In genomic region chr5:556909-557441, GRCh38 we compare ENCODE assay signal across 19 cellular contexts. TPM values are rescaled to one million over a fixed set of nuclear protein-coding genes. Genes with fewer than 3 reads are reported as not detected.
DNase-seq lines count a peak whose midpoint lies in the region; ATAC-seq, FAIRE-seq and TF ChIP-seq lines count a peak whose summit lies in the region.
"Had no signal": no experiment of that assay in that cellular context is flagged by ENCODE, and none has a peak within 500 bp of the region (broad histone marks: within the 10 kb centered on the region; RNA-seq: fewer than 3 reads in every experiment).

No MANE protein-coding gene starts in this region.

- H3K27ac ChIP-seq in PC-9 (no peak overlapping the region), hepatocyte (peak overlapping the region; percentile 92), pancreas (no peak overlapping the region)
- H3K27ac ChIP-seq: neural progenitor cell had no signal

- no peak overlapping the region for H3K4me3 ChIP-seq in PC-9
- no peak overlapping the region for H3K4me3 ChIP-seq in hepatocyte
- no peak overlapping the region for H3K4me3 ChIP-seq in pancreas
- H3K4me3 ChIP-seq: neural progenitor cell had no signal

- H3K9me3 ChIP-seq in PC-9 (ENCODE audit: insufficient read depth, low read depth) (no peaks in the 10 kb centered on the region), hepatocyte (ENCODE audit: low read depth) (no peaks in the 10 kb centered on the region), pancreas (no peaks in the 10 kb centered on the region)

- H3K9me2 ChIP-seq in PC-9 (ENCODE audit: insufficient read depth) (no peaks in the 10 kb centered on the region), hepatocyte (replicated peaks; ENCODE audit: insufficient read depth) (no peaks in the 10 kb centered on the region)

- CTCF ChIA-PET in PC-9 (lab: Charles Lee): interaction anchor here (0.6 kb wide), 1 partner anchor 361 kb away, joined by 3 read pairs; no protein-coding TSS in a partner anchor

- TF ChIP-seq CTCF in PC-9 (conservative IDR thresholded peaks at IDR 0.05) (no peak), hepatocyte (IDR thresholded peaks at IDR 0.05; ENCODE audit: poor library complexity) (no peak), pancreas (IDR thresholded peaks at IDR 0.05) (no peak)

- H3K4me2 ChIP-seq in PC-9 (peak overlapping the region; percentile 45), hepatocyte (peak overlapping the region; percentile 50)
- H3K4me2 ChIP-seq: neural progenitor cell had no signal

- 65% methylated on average over 19 of the region's 19 CpGs for WGBS in hepatocyte (ENCODE audit: low lambda C conversion rate, missing lambda C conversion rate)
- WGBS in pancreas, 2 donors: 28 to 34% methylated on average over 19 of the region's 19 CpGs

- intact Hi-C loops in PC-9 (cut with micrococcal nuclease; ENCODE audit: unreplicated experiment): no loop called here
- intact Hi-C loops in pancreas (cut with DNase I): no loop called here

- H4K20me1 ChIP-seq in PC-9 (ENCODE audit: insufficient read depth): no peaks in the 10 kb centered on the region
- H4K20me1 ChIP-seq in hepatocyte (ENCODE audit: insufficient read depth, poor library complexity, severe bottlenecking): no peaks in the 10 kb centered on the region

- H3F3A ChIP-seq in PC-9 (ENCODE audit: insufficient read depth, low read depth): peaks cover 14% of the 10 kb centered on the region; the same call in 1 of the 2 replicates

- H3K4me1 ChIP-seq in PC-9 (replicated peaks; ENCODE audit: insufficient read depth) (0 out of 2 replicates have a peak, but pooled peaks cover 6% of the 10 kb centered on the region), hepatocyte (ENCODE audit: insufficient read depth) (peaks cover 7% of the 10 kb centered on the region), pancreas (peaks cover 0 to 4% (median 0%) of the 10 kb centered on the region in 3 donors)
- H3K4me1 ChIP-seq: neural progenitor cell had no signal

- H2AFZ ChIP-seq in PC-9: no peak overlapping the region
- no peak overlapping the region for H2AFZ ChIP-seq in hepatocyte
- H2AFZ ChIP-seq: neural progenitor cell had no signal

- no peak for FAIRE-seq in pancreas (lab: Jason Lieb, UNC)
- FAIRE-seq: colon, GM12891, H1 had no signal

- BruUV-seq in PC-9 (replicated peaks; lab: Mats Ljungman, UMichigan): no TSS peak

- H3K36me3 ChIP-seq in PC-9 (ENCODE audit: low read depth) (no peaks in the 10 kb centered on the region), hepatocyte (replicated peaks; ENCODE audit: insufficient read depth, low read depth) (no peaks in the 10 kb centered on the region), pancreas (no peaks in the 10 kb centered on the region)
- H3K36me3 ChIP-seq: neural progenitor cell had no signal

- POLR2A ChIA-PET in PC-9 (lab: Charles Lee; ENCODE audit: unreplicated experiment): no interaction called here

- DNase-seq in CD1c-positive myeloid dendritic cell (ENCODE audit: extremely low spot score): peak; percentile 57
- DNase-seq in PC-9: no peak
- DNase-seq in hepatocyte (ENCODE audit: low spot score): peak; percentile 69
- peak; percentile 8 to 66 (median 42) for DNase-seq in pancreas
- DNase-seq in DMS153 treated with DMSO at 0.1 percent for 48 hours (lab: John Stamatoyannopoulos, UW; ENCODE audit: unreplicated experiment): no peak
- no peak for DNase-seq in COR-L47 (lab: John Stamatoyannopoulos, UW)
- DNase-seq: activated CD4-positive, CD25-positive, alpha-beta regulatory T cell; activated naive CD8-positive, alpha-beta T cell treated with anti-CD3 and anti-CD28 coated beads for 36 hours; DMS79; midbrain; NCI-H1930; NCI-H446 treated with DMSO at 0.1 percent for 48 hours had no signal

- no peaks in the 10 kb centered on the region for H3K79me2 ChIP-seq in PC-9 (ENCODE audit: low read depth)
- no peaks in the 10 kb centered on the region for H3K79me2 ChIP-seq in hepatocyte

- ATAC-seq in pancreas (peak; percentile 75 to 85 (median 82)), GM18867 (IDR thresholded peaks at IDR 0.05; ENCODE audit: unreplicated experiment) (no peak), GM19395 (IDR thresholded peaks at IDR 0.05; ENCODE audit: unreplicated experiment) (no peak)
- ATAC-seq: SK-N-SH treated with all-trans-retinoic acid at 6 μM for 48 hours had no signal

- H3K27me3 ChIP-seq in PC-9 (ENCODE audit: insufficient read depth, low read depth): peaks cover 16% of the 10 kb centered on the region
- no peaks in the 10 kb centered on the region for H3K27me3 ChIP-seq in hepatocyte
- no peaks in the 10 kb centered on the region for H3K27me3 ChIP-seq in pancreas

RNA-seq across cellular contexts. Expression of gene SLC9A3, which starts 32.7 kb away (rescaled TPM):
- total RNA-seq in PC-9 (2021): 5.2 and 5.6 TPM in 2 replicates
- 6.7 and 7.4 TPM in 2 replicates for total RNA-seq in hepatocyte
- 4.8 and 5.4 TPM in 2 replicates for polyA plus RNA-seq in hepatocyte
- total RNA-seq in pancreas: 1 to 10 TPM in 3 of 6 donors, under 1 TPM in 3; 0.60 to 1.2 (median 0.86) TPM
- polyA plus RNA-seq in pancreas: 1 to 10 TPM in 1 of 2 donors, under 1 TPM in 1; 0.84 to 1.9 TPM

RNA-seq across cellular contexts. Expression of gene CEP72, which starts 55.2 kb away (rescaled TPM):
- total RNA-seq in PC-9 (2021): 83.3 and 86.8 TPM in 2 replicates
- total RNA-seq in hepatocyte: 3.2 and 7.6 TPM in 2 replicates
- 4.2 and 4.4 TPM in 2 replicates for polyA plus RNA-seq in hepatocyte
- 1 to 10 TPM; 3.5 to 5.6 (median 4.6) TPM for total RNA-seq in pancreas
- 1 to 10 TPM; 3.9 to 7.5 TPM for polyA plus RNA-seq in pancreas

Comparison
In these comparisons a context has a peak if more than half of its experiments do, and no peak if none do; other contexts are left out.
1. DNase-seq: peak in CD1c-positive myeloid dendritic cell (single experiment), hepatocyte (single experiment) and pancreas (6 of 6); none in PC-9 (0 of 2), DMS153 treated with DMSO at 0.1 percent for 48 hours (single experiment) and COR-L47 (single experiment).
2. ATAC-seq: peak in pancreas (4 of 4); none in GM18867 (single experiment) and GM19395 (single experiment).